In the genomic region with DNA sequence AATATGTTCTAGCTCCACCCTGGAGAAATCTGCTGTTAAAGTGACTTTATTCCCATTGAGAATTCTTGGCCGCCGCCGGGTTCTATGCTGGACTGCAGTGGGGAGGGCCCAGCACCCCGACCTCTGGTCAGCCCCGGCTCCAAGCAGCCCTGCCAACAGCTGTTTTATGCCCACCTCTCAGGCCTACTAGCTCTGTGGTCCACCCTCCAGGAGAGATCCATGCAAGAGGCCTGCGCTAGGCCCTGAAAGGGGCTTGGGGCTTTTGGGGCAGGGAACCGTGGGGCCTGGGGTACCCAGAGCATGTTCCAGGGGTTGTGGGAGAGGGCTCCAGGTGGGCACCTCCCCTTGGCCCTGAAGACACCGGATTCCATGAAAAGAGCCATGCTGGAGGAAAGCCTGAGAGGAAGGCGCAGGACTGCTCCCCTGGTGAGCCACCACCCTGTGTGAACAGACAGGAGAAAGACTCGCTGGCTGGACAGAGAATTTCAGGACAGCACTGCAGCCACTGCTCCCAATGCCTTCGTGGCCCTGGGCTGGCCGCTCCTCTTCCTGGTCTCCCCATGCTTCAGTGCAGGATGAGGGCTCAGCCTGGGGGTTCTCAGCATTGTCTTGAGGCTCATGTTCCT, we compare ENCODE assay signal across 16 cellular contexts.
"Had no signal": no experiment of that assay in that cellular context is flagged by ENCODE, and none has a peak within 500 bp of the region (broad histone marks: within the 10 kb centered on the region; RNA-seq: fewer than 3 reads in every experiment).

No MANE protein-coding gene starts in this region.

- H3K36me3 Mint-ChIP-seq: naive thymus-derived CD8-positive, alpha-beta T cell; type B pancreatic cell had no signal

- ATAC-seq: effector memory CD8-positive, alpha-beta T cell; gastrocnemius medialis; heart right ventricle; mucosa of descending colon; naive thymus-derived CD8-positive, alpha-beta T cell had no signal

- H3K4me1 ChIP-seq: esophagus muscularis mucosa, gastrocnemius medialis, right atrium auricular region, vagina had no signal

- H3K27ac Mint-ChIP-seq: effector memory CD8-positive, alpha-beta T cell; type B pancreatic cell had no signal

- H3K27me3 Mint-ChIP-seq: naive thymus-derived CD8-positive, alpha-beta T cell; type B pancreatic cell had no signal

- DNase-seq: effector memory CD8-positive, alpha-beta T cell; gastrocnemius medialis; heart right ventricle; hypothalamus; islet precursor cell; mucosa of descending colon; naive thymus-derived CD8-positive, alpha-beta T cell; small intestine; stimulated activated CD4-positive, alpha-beta T cell treated with anti-CD3 and anti-CD28 coated beads, Interleukin-12 subunit alpha, Interleukin-12 subunit beta, amount 100 ng/mL, for 4 hours; stimulated activated CD4-positive, alpha-beta T cell treated with anti-CD3 and anti-CD28 coated beads, Interleukin-2, amount 100 ng/mL, for 48 hours; stimulated activated naive CD4-positive, alpha-beta T cell treated with Interleukin-2 at 50 U/mL for 16 hours had no signal

- H3K9me3 ChIP-seq: esophagus muscularis mucosa, gastrocnemius medialis, heart right ventricle, mucosa of descending colon, right atrium auricular region, vagina had no signal

- H3K9me3 Mint-ChIP-seq: effector memory CD8-positive, alpha-beta T cell; naive thymus-derived CD8-positive, alpha-beta T cell; type B pancreatic cell had no signal

- H3K27me3 ChIP-seq: esophagus muscularis mucosa, gastrocnemius medialis, heart right ventricle, right atrium auricular region, vagina had no signal

- H3K4me3 ChIP-seq: esophagus muscularis mucosa, gastrocnemius medialis, heart right ventricle, mucosa of descending colon, right atrium auricular region, vagina had no signal

- H3K4me3 Mint-ChIP-seq: effector memory CD8-positive, alpha-beta T cell; naive thymus-derived CD8-positive, alpha-beta T cell; type B pancreatic cell had no signal

- H3K27ac ChIP-seq: epithelial cell of prostate, esophagus muscularis mucosa, gastrocnemius medialis, heart right ventricle, right atrium auricular region, vagina had no signal

- H3K36me3 ChIP-seq: esophagus muscularis mucosa, gastrocnemius medialis, heart right ventricle, right atrium auricular region, vagina had no signal
